Comparison of ENCODE assay signal across 9 cellular contexts in the genomic region with DNA sequence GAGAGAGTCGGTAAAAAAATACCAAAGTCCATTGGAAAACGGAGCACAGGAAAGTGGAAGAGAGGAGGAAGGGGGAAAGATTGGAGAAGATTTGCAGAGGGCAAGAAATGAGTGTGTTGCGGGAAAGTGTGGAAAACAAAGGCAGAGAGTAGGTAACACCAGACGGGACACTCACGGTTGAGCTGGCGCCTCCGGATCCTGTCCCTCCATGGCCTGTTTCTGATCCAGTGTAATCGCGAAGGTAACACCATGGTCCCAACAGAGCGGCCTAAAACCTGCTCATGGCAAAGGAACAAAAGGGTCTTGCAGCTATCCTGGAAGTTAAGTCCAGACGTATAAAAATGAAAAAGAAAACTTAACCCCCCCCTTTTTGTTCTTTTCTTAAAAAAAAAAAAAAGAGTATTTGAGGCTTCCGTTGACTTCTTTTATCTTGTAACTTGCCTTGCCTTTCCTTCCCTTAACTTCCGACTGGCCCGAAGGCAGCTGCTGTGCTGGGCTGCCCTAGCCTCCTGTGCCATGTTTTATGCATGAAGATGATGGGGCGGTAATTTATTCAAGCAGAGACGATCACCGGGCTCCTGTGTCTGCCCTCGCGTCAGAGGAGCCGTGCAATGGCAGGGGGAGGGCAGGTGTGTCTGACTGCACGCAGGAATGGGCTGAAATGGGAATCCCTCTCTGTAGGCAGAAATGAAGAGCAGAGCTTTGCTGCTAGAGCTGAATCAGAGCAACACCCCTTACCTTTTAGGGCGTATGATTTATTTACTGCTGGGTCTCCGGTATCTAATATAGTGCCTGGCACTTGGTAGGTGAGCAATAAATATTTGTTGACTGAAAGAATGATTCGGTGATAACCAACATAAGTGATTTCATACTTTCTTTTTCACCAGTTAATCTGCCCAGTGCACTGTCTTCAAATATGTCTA.
DNase-seq lines count a peak whose midpoint lies in the region; ATAC-seq and TF ChIP-seq lines count a peak whose summit lies in the region.
"Had no signal": no experiment of that assay in that cellular context is flagged by ENCODE, and none has a peak within 500 bp of the region (broad histone marks: within the 10 kb centered on the region; RNA-seq: fewer than 3 reads in every experiment).

No MANE protein-coding gene starts in this region.

- H3K27ac ChIP-seq in left lung = peak overlapping the region in 1 of 2 donors; percentile 2

- peaks cover 0 to 29% of the 10 kb centered on the region in 2 donors for H3K4me1 ChIP-seq in left lung

- H3K36me3 ChIP-seq in GM06990 (ENCODE audit: control insufficient read depth, insufficient read depth, low read length) = no peaks in the 10 kb centered on the region; the same call in 1 of the 2 replicates
- H3K36me3 ChIP-seq in left lung = no peaks in the 10 kb centered on the region

- peaks cover 63 to 65% of the 10 kb centered on the region in 2 donors for H3K4me1 Mint-ChIP-seq in immature natural killer cell

- DNase-seq in GM06990 (ENCODE audit: extremely low read depth, insufficient read length) (peak; percentile 56), immature natural killer cell (peak; percentile 34 to 49 (median 42)), left lung (no peak), COR-L47 (lab: John Stamatoyannopoulos, UW) (no peak), HEK293T (ENCODE audit: extremely low spot score) (no peak), iPS-NIHi7 (ENCODE audit: extremely low spot score) (no peak)
- peak; percentile 47 to 51 for DNase-seq in activated CD4-positive, alpha-beta T cell treated with anti-CD3 and anti-CD28 coated beads for 4 hours
- DNase-seq: right cardiac atrium had no signal

- peaks cover 0 to 6% (median 0%) of the 10 kb centered on the region in 3 donors for H3K27me3 Mint-ChIP-seq in immature natural killer cell (ENCODE audit: low read depth in 3 of 3)

- H3K4me3 ChIP-seq in GM06990 (replicated peaks; ENCODE audit: low read depth, low read length) (peak overlapping the region; percentile 52), left lung (peak overlapping the region in 1 of 2 donors; percentile 12)

- H3K9me3 Mint-ChIP-seq in immature natural killer cell = no peaks in the 10 kb centered on the region

- H3K36me3 Mint-ChIP-seq in immature natural killer cell = peaks cover 0 to 4% (median 0%) of the 10 kb centered on the region in 3 donors

- CTCF ChIA-PET in HEK293T (lab: Yijun Ruan, JAX) = interaction anchor here (1.2 kb wide), 1 partner anchor 24 kb away, joined by 4 read pairs; no protein-coding TSS in a partner anchor

- ATAC-seq in HG02973 (IDR thresholded peaks at IDR 0.05; ENCODE audit: unreplicated experiment) = peak; percentile 42
- no peak for ATAC-seq in left lung

- peak overlapping the region; percentile 91 to 95 (median 92) for H3K4me3 Mint-ChIP-seq in immature natural killer cell

- peak overlapping the region; percentile 95 to 100 (median 96) for H3K27ac Mint-ChIP-seq in immature natural killer cell

- POLR2A ChIA-PET in HEK293T (lab: Yijun Ruan, JAX) = no interaction called here

- no peaks in the 10 kb centered on the region for H3K9me3 ChIP-seq in left lung

- no peaks in the 10 kb centered on the region for H3K27me3 ChIP-seq in GM06990 (replicated peaks; ENCODE audit: control insufficient read depth, insufficient read depth, low read length)
- H3K27me3 ChIP-seq in left lung = no peaks in the 10 kb centered on the region

- intact Hi-C loops in left lung (cut with DNase I) = no loop called here

- TF ChIP-seq CTCF in GM06990 (IDR thresholded peaks at IDR 0.05; ENCODE audit: insufficient read depth, low read length, poor library complexity, severe bottlenecking) (no peak), left lung (IDR thresholded peaks at IDR 0.05) (no peak)

TF ChIP-seq in HEK293T, 16 proteins besides CTCF, POLR2A, EP300 and RAD21:
- no peak for TF ChIP-seq TARDBP (IDR thresholded peaks at IDR 0.05)
- TF ChIP-seq FOXK2 (IDR thresholded peaks at IDR 0.05) = no peak
- TF ChIP-seq CTBP1 (IDR thresholded peaks at IDR 0.05; ENCODE audit: borderline replicate concordance) = no peak
- no peak for TF ChIP-seq ELF4 (IDR thresholded peaks at IDR 0.05)
- no peak for TF ChIP-seq L3MBTL2 (conservative IDR thresholded peaks at IDR 0.05)
- no peak for TF ChIP-seq BHLHE40 (IDR thresholded peaks at IDR 0.05; ENCODE audit: borderline replicate concordance)
- TF ChIP-seq NFRKB (IDR thresholded peaks at IDR 0.05) = no peak
- no peak for TF ChIP-seq SP1 (IDR thresholded peaks at IDR 0.05)
- no peak for TF ChIP-seq SUZ12 (IDR thresholded peaks at IDR 0.05)
- TF ChIP-seq ZNF384 (IDR thresholded peaks at IDR 0.05) = no peak
- TF ChIP-seq, protein P1, sequence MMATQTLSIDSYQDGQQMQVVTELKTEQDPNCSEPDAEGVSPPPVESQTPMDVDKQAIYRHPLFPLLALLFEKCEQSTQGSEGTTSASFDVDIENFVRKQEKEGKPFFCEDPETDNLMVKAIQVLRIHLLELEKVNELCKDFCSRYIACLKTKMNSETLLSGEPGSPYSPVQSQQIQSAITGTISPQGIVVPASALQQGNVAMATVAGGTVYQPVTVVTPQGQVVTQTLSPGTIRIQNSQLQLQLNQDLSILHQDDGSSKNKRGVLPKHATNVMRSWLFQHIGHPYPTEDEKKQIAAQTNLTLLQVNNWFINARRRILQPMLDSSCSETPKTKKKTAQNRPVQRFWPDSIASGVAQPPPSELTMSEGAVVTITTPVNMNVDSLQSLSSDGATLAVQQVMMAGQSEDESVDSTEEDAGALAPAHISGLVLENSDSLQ (IDR thresholded peaks at IDR 0.05) = no peak
- no peak for TF ChIP-seq FOXA1 (IDR thresholded peaks at IDR 0.05)
- no peak for TF ChIP-seq HDGF (IDR thresholded peaks at IDR 0.05; ENCODE audit: borderline replicate concordance)
- no peak for TF ChIP-seq FOXM1 (IDR thresholded peaks at IDR 0.05; ENCODE audit: borderline replicate concordance)
- TF ChIP-seq LEF1 (IDR thresholded peaks at IDR 0.05; ENCODE audit: borderline replicate concordance) = no peak
- no peak for TF ChIP-seq ARNT (IDR thresholded peaks at IDR 0.05)
TF ChIP-seq in HEK293T: peak in this region for 0.

Comparison
In these comparisons a context has a peak if more than half of its experiments do, and no peak if none do; other contexts are left out.
1. DNase-seq: peak in GM06990 (single experiment), activated CD4-positive, alpha-beta T cell treated with anti-CD3 and anti-CD28 coated beads for 4 hours (2 of 2) and immature natural killer cell (3 of 3); none in left lung (0 of 2), COR-L47 (single experiment), HEK293T (single experiment) and iPS-NIHi7 (single experiment).